In genomic region chr12:93440043-93440835, GRCh38 we compare ENCODE assay signal across 8 cellular contexts. TPM values are rescaled to one million over a fixed set of nuclear protein-coding genes. Genes with fewer than 3 reads are reported as not detected.
DNase-seq lines count a peak whose midpoint lies in the region; ATAC-seq and TF ChIP-seq lines count a peak whose summit lies in the region.

No MANE protein-coding gene starts in this region.

- peak overlapping the region; percentile 97 for H3K9ac ChIP-seq in mesendoderm (ENCODE audit: low read length)

- no peak overlapping the region for H4K5ac ChIP-seq in mesendoderm (ENCODE audit: low read length)

- no peak overlapping the region for H3K18ac ChIP-seq in mesendoderm (ENCODE audit: low read length)

- H4K8ac ChIP-seq in mesendoderm (ENCODE audit: low read depth, low read length), result no peak overlapping the region

- H3K27ac ChIP-seq in ACC112 (ENCODE audit: low read depth, low read length) (peak overlapping the region; percentile 86; the same call in 1 of the 2 replicates), HL-60 (replicated peaks) (peak overlapping the region; percentile 93), brain microvascular endothelial cell (peak overlapping the region; percentile 89), mesendoderm (ENCODE audit: low read depth, low read length) (no peak overlapping the region)

- H3K4me3 ChIP-seq in ACC112 (ENCODE audit: low read depth, low read length) (peak overlapping the region; percentile 97), HL-60 (replicated peaks; ENCODE audit: insufficient read depth, low read length) (peak overlapping the region; percentile 89), brain microvascular endothelial cell (ENCODE audit: low read depth, low read length) (peak overlapping the region; percentile 79), mesendoderm (ENCODE audit: low read length) (peak overlapping the region; percentile 93)

- H2BK5ac ChIP-seq in mesendoderm (ENCODE audit: low read length), result no peak overlapping the region

- no peaks in the 10 kb centered on the region for H3K27me3 ChIP-seq in ACC112 (ENCODE audit: insufficient read depth, low read length)
- H3K27me3 ChIP-seq in HL-60 (ENCODE audit: insufficient read depth, poor library complexity, severe bottlenecking), result no peaks in the 10 kb centered on the region
- H3K27me3 ChIP-seq in brain microvascular endothelial cell (replicated peaks), result no peaks in the 10 kb centered on the region
- no peaks in the 10 kb centered on the region for H3K27me3 ChIP-seq in mesendoderm (ENCODE audit: insufficient read depth, low read length, poor library complexity)

- no peak overlapping the region for H3K4ac ChIP-seq in mesendoderm (ENCODE audit: low read depth, low read length)

- in situ Hi-C loops in brain microvascular endothelial cell (cut with HindIII; ENCODE audit: low pct_ligation_motif_present, low sequenced_read_pairs), result no loop called here

- ATAC-seq in HG03469 (IDR thresholded peaks at IDR 0.05; ENCODE audit: unreplicated experiment), result no peak

- WGBS in mesendoderm (ENCODE audit: extremely low coverage, insufficient coverage, low lambda C conversion rate), result no CpG with 5 or more reads among the region's 12 CpGs

- H3K4me1 ChIP-seq in ACC112 (ENCODE audit: control insufficient read depth, insufficient read depth, low read length, unreplicated experiment) (peaks cover 48% of the 10 kb centered on the region), mesendoderm (ENCODE audit: control insufficient read depth, low read depth, low read length) (peaks cover 8% of the 10 kb centered on the region)

- H2BK120ac ChIP-seq in mesendoderm (ENCODE audit: low read depth, low read length), result no peak overlapping the region

- peak overlapping the region; percentile 98 for H3K56ac ChIP-seq in mesendoderm (ENCODE audit: low read length)

- H2AK5ac ChIP-seq in mesendoderm (ENCODE audit: low read length), result no peak overlapping the region

- H3K4me2 ChIP-seq in mesendoderm (ENCODE audit: low read length), result peak overlapping the region; percentile 90

- no peak overlapping the region for H2BK15ac ChIP-seq in mesendoderm (replicated peaks; ENCODE audit: low read depth)

- peaks cover 68% of the 10 kb centered on the region for H3K79me2 ChIP-seq in ACC112 (ENCODE audit: control insufficient read depth, insufficient read depth, low read length, unreplicated experiment)
- H3K79me2 ChIP-seq in mesendoderm (ENCODE audit: control insufficient read depth, insufficient read depth, low read length), result peaks cover 62% of the 10 kb centered on the region

- TF ChIP-seq CTCF in HL-60 (IDR thresholded peaks at IDR 0.05; ENCODE audit: insufficient read depth, low read length) (no peak), brain microvascular endothelial cell (IDR thresholded peaks at IDR 0.05; ENCODE audit: low read depth, low read length, missing control alignments) (no peak)

- H2AFZ ChIP-seq in ACC112 (ENCODE audit: low read length, unreplicated experiment), result no peak overlapping the region

- peaks cover 2% of the 10 kb centered on the region for H3K79me1 ChIP-seq in mesendoderm (ENCODE audit: low read length)

- H3K36me3 ChIP-seq in ACC112 (ENCODE audit: insufficient read depth, low read length) (no peaks in the 10 kb centered on the region), brain microvascular endothelial cell (replicated peaks) (peaks cover 5% of the 10 kb centered on the region), mesendoderm (ENCODE audit: control insufficient read depth, insufficient read depth, low read length) (no peaks in the 10 kb centered on the region)

- DNase-seq in HL-60 (ENCODE audit: low read depth in 1 of 2, low spot score in 1 of 2) (no peak), brain microvascular endothelial cell (no peak), mesendoderm (no peak), NCI-H2081 (lab: John Stamatoyannopoulos, UW) (no peak), NCI-H748 (lab: John Stamatoyannopoulos, UW; ENCODE audit: unreplicated experiment) (no peak), activated gamma-delta T cell (lab: John Stamatoyannopoulos, UW) (no peak)

- H3K23ac ChIP-seq in mesendoderm (ENCODE audit: low read length), result no peak overlapping the region

RNA-seq across cellular contexts. Expression of gene UBE2N, which starts 1.5 kb away (rescaled TPM):
- polyA plus RNA-seq in mesendoderm (2013, experiment 1 of 2), result 254 TPM
- polyA plus RNA-seq in mesendoderm (2013, experiment 2 of 2), result 243 TPM

RNA-seq across cellular contexts. Expression of gene MRPL42, which starts 27.1 kb away (rescaled TPM):
- 149 TPM for polyA plus RNA-seq in mesendoderm (2013, experiment 1 of 2)
- polyA plus RNA-seq in mesendoderm (2013, experiment 2 of 2), result 153 TPM
